In the genomic region with DNA sequence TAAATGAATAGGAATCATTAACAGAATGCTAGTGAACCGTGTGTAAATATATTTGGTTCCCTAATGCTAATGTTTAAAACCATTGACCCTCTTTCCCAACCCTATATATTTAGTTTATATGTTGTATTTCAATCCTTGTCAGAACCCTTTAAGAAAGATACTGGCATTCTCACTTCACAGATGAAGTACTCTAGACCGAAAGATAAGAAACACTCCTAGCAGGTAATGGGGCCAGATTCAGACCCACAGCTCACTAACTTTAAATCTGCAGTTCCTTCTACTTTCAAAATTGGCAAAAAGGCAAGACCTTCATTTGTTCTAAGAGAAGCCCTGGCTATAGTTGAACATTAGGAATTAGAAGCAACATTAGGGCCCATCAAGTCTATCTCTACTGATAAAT, we compare ENCODE assay signal across 29 cellular contexts. TPM values are rescaled to one million over a fixed set of nuclear protein-coding genes. Genes with fewer than 3 reads are reported as not detected.
"Had no signal": no experiment of that assay in that cellular context is flagged by ENCODE, and none has a peak within 500 bp of the region (broad histone marks: within the 10 kb centered on the region; RNA-seq: fewer than 3 reads in every experiment).

No MANE protein-coding gene starts in this region.

- H3K4me1 ChIP-seq: stomach, suprapubic skin, testis, thyroid gland, tibial artery, tibial nerve, uterus, vagina had no signal

- H3K27me3 ChIP-seq: stomach, suprapubic skin, testis, thyroid gland, tibial artery, tibial nerve, transverse colon, upper lobe of left lung, uterus, vagina had no signal

- ATAC-seq: stimulated activated effector memory CD8-positive, alpha-beta T cell treated with anti-CD3 and anti-CD28 coated beads, Interleukin-12 subunit alpha, Interleukin-12 subunit beta, amount 100 ng/mL, for 72 hours; stimulated activated memory B cell treated with anti-CD40 and anti-IgM and Interleukin-4, amounts not matched to agents 10 μg/mL and 1 μg/mL and 100 μg/mL, for 72 hours; stimulated activated naive B cell treated with anti-CD40 and anti-IgM and Interleukin-4, amounts not matched to agents 10 μg/mL and 1 μg/mL and 100 μg/mL, for 72 hours; stimulated activated naive CD8-positive, alpha-beta T cell treated with anti-CD3 and anti-CD28 coated beads, Interleukin-15, amount 100 ng/mL, for 72 hours; stimulated activated naive CD8-positive, alpha-beta T cell treated with anti-CD3 and anti-CD28 coated beads, Interleukin-15, Interleukin-2, amounts not matched to agents 100 U/mL and 50 U/mL, for 24 hours had no signal

- H3K27ac ChIP-seq: stomach, suprapubic skin, testis, thoracic aorta, thyroid gland, tibial artery, tibial nerve, transverse colon, upper lobe of left lung, uterus, vagina had no signal

- DNase-seq: stimulated activated CD4-positive, alpha-beta T cell treated with anti-CD3 and anti-CD28 coated beads, Interleukin-2, amount 100 ng/mL, for 48 hours; stimulated activated CD4-positive, alpha-beta T cell treated with anti-CD3 and anti-CD28 coated beads, Interleukin-4, amount 100 ng/mL, for 1 hour; stimulated activated CD4-positive, alpha-beta T cell treated with anti-CD3 and anti-CD28 coated beads, Interleukin-4, amount 100 ng/mL, for 24 hours; stimulated activated CD4-positive, alpha-beta T cell treated with anti-CD3 and anti-CD28 coated beads, Interleukin-4, amount 100 ng/mL, for 4 hours; stimulated activated CD8-positive, alpha-beta memory T cell treated with anti-CD3 and anti-CD28 coated beads, Interleukin-4, amount 100 ng/mL, for 48 hours; stimulated activated naive B cell treated with anti-CD40 and anti-IgM and Interleukin-4, amounts not matched to agents 10 μg/mL and 1 μg/mL and 100 μg/mL, for 72 hours; stimulated activated naive CD4-positive, alpha-beta T cell; stimulated activated naive CD4-positive, alpha-beta T cell treated with Interleukin-2 at 50 U/mL for 16 hours; stimulated activated naive CD8-positive, alpha-beta T cell treated with anti-CD3 and anti-CD28 coated beads, Interleukin-15, amount 100 ng/mL, for 72 hours; stimulated activated naive CD8-positive, alpha-beta T cell treated with anti-CD3 and anti-CD28 coated beads, Interleukin-15, Interleukin-2, amounts not matched to agents 100 U/mL and 50 U/mL, for 24 hours; stomach; substantia nigra; testis; thyroid gland; tibial artery; transverse colon; trophoblast cell; upper lobe of left lung; uterus had no signal

- H3K36me3 ChIP-seq: stomach, suprapubic skin, thoracic aorta, thyroid gland, tibial artery, tibial nerve, transverse colon, upper lobe of left lung, uterus, vagina had no signal

- H3K4me3 ChIP-seq: stomach, suprapubic skin, testis, thoracic aorta, thyroid gland, tibial artery, tibial nerve, transverse colon, upper lobe of left lung, uterus, vagina had no signal

- H3K9me3 ChIP-seq: stomach, suprapubic skin, testis, thoracic aorta, thyroid gland, tibial artery, transverse colon, upper lobe of left lung, uterus, vagina had no signal

RNA-seq across cellular contexts. Expression of gene TM4SF4, which starts 42.3 kb away (rescaled TPM):
- total RNA-seq: subcutaneous adipose tissue, temporal lobe, thoracic aorta, tibial nerve, ureter, urinary bladder, vagina had no signal
